25 cellular contexts compared by ENCODE assay signal in the genomic region with DNA sequence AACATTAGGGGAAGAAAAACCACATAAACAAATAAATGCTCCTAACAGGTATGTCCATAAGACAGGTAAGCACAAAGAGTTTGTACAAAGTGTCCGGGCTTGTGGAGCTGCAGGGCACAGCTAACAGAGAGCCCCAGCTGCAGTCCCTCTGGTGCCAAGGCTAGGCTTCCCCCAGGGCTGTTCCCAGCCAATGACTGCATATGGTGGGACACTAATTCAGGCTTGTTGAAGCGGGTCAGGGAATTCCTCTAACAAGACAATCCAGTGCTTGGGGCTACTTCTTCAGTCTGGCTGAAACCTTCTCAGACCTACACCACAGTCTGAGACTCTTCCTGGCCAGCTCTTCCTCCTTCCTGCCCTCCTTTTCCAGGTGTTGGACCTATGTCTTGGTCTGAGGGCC.
"Had no signal": no experiment of that assay in that cellular context is flagged by ENCODE, and none has a peak within 500 bp of the region (broad histone marks: within the 10 kb centered on the region; RNA-seq: fewer than 3 reads in every experiment).

No MANE protein-coding gene starts in this region.

- H3K79me2 ChIP-seq: hepatocyte had no signal

- H3K27me3 ChIP-seq: adrenal gland, ascending aorta, colonic mucosa, dorsolateral prefrontal cortex, hepatocyte, left lung, pancreas, upper lobe of right lung had no signal

- H3K27me3 Mint-ChIP-seq: activated CD8-positive, alpha-beta memory T cell treated with anti-CD3 and anti-CD28 coated beads, Interleukin-2, amount 10 ng/mL, durations not matched to agents 7 days and 5 days; activated CD8-positive, alpha-beta T cell treated with anti-CD3 and anti-CD28 coated beads for 36 hours; activated naive CD4-positive, alpha-beta T cell treated with anti-CD3 and anti-CD28 coated beads, Interleukin-2, amount 50 U/mL, for 24 hours had no signal

- H3K9me3 Mint-ChIP-seq: activated naive CD4-positive, alpha-beta T cell treated with anti-CD3 and anti-CD28 coated beads, Interleukin-2, amount 50 U/mL, for 24 hours; immature natural killer cell had no signal

- H3K27ac ChIP-seq: adrenal gland, ascending aorta, colonic mucosa, dorsolateral prefrontal cortex, hepatocyte, left lung, pancreas, upper lobe of right lung had no signal

- DNase-seq: activated CD4-positive, alpha-beta T cell treated with anti-CD3 and anti-CD28 coated beads for 48 hours; activated CD4-positive, CD25-positive, alpha-beta regulatory T cell; activated CD8-positive, alpha-beta memory T cell treated with anti-CD3 and anti-CD28 coated beads, Interleukin-2, amount 10 ng/mL, durations not matched to agents 7 days and 5 days; activated CD8-positive, alpha-beta T cell treated with anti-CD3 and anti-CD28 coated beads for 36 hours; activated gamma-delta T cell treated with Interleukin-2 at 50 U/mL for 16 hours; activated T-cell treated with anti-CD3 and anti-CD28 coated beads for 4 hours; adrenal gland; colonic mucosa; dorsolateral prefrontal cortex; foreskin fibroblast; immature natural killer cell; kidney glomerular epithelial cell; left lung; midbrain; pancreas; right cardiac atrium; stimulated activated CD4-positive, alpha-beta T cell treated with anti-CD3 and anti-CD28 coated beads, Interleukin-4, amount 100 ng/mL, for 24 hours; stimulated activated naive CD8-positive, alpha-beta T cell treated with anti-CD3 and anti-CD28 coated beads, Interleukin-15, Interleukin-2, amounts not matched to agents 100 U/mL and 50 U/mL, for 24 hours; upper lobe of right lung had no signal

- H3K4me2 ChIP-seq: hepatocyte had no signal

- ATAC-seq: activated CD8-positive, alpha-beta memory T cell treated with anti-CD3 and anti-CD28 coated beads, Interleukin-2, amount 10 ng/mL, durations not matched to agents 7 days and 5 days; left lung; pancreas; right cardiac atrium; stimulated activated naive CD8-positive, alpha-beta T cell treated with anti-CD3 and anti-CD28 coated beads, Interleukin-15, Interleukin-2, amounts not matched to agents 100 U/mL and 50 U/mL, for 24 hours; upper lobe of right lung had no signal

- H3K9me3 ChIP-seq: ascending aorta, colonic mucosa, upper lobe of right lung had no signal

- H3K27ac Mint-ChIP-seq: activated CD8-positive, alpha-beta memory T cell treated with anti-CD3 and anti-CD28 coated beads, Interleukin-2, amount 10 ng/mL, durations not matched to agents 7 days and 5 days; activated CD8-positive, alpha-beta T cell treated with anti-CD3 and anti-CD28 coated beads for 36 hours; immature natural killer cell; nephron; T-helper 1 cell treated with Interleukin-12 subunit alpha and Interleukin-12 subunit beta and Interleukin-4 antibody, amounts not matched to agents 30 μg/mL and 1 μg/mL, for 36 hours had no signal

- H3K36me3 ChIP-seq: colonic mucosa had no signal

- H3K4me1 Mint-ChIP-seq: activated CD8-positive, alpha-beta memory T cell treated with anti-CD3 and anti-CD28 coated beads, Interleukin-2, amount 10 ng/mL, durations not matched to agents 7 days and 5 days; immature natural killer cell had no signal

- H3K4me3 ChIP-seq: adrenal gland, ascending aorta, colonic mucosa, dorsolateral prefrontal cortex, hepatocyte, left lung, lung, pancreas, upper lobe of right lung had no signal

- H3K4me3 Mint-ChIP-seq: activated CD8-positive, alpha-beta memory T cell treated with anti-CD3 and anti-CD28 coated beads, Interleukin-2, amount 10 ng/mL, durations not matched to agents 7 days and 5 days; activated CD8-positive, alpha-beta T cell treated with anti-CD3 and anti-CD28 coated beads for 36 hours; activated naive CD4-positive, alpha-beta T cell treated with anti-CD3 and anti-CD28 coated beads, Interleukin-2, amount 50 U/mL, for 24 hours; immature natural killer cell; nephron; T-helper 1 cell treated with Interleukin-12 subunit alpha and Interleukin-12 subunit beta and Interleukin-4 antibody, amounts not matched to agents 30 μg/mL and 1 μg/mL, for 36 hours had no signal

- H3K4me1 ChIP-seq: ascending aorta, colonic mucosa, left lung, pancreas, upper lobe of right lung had no signal
